In the genomic region with DNA sequence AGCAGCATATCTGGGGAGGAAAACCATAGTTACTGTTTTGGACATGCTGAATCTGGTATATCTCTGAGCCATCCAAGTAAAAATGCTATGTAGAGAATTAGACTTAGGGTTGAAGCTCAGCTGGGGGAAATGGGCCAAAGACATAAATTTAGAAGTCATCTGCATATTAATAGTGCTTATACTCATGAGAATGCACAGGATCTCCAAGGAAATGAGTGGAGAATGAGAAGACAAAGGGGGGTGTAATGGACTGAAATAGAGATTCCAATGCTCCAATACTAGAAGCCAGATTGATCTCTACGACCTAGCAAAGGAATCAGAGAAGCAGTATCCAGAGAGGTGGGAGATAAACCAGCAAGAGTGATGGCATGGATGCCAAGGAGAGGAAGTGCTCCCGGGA, we compare ENCODE assay signal across 8 cellular contexts. TPM values are rescaled to one million over a fixed set of nuclear protein-coding genes. Genes with fewer than 3 reads are reported as not detected.
"Had no signal": no experiment of that assay in that cellular context is flagged by ENCODE, and none has a peak within 500 bp of the region (broad histone marks: within the 10 kb centered on the region; RNA-seq: fewer than 3 reads in every experiment).

No MANE protein-coding gene starts in this region.

- H2AFZ ChIP-seq: GM23248 had no signal

- H3K4me3 ChIP-seq: GM23248, HAP-1 had no signal

- H3K36me3 ChIP-seq: HAP-1 had no signal

- H3K9me3 Mint-ChIP-seq: HFFc6 had no signal

- H3K9ac ChIP-seq: GM23248 had no signal

- ATAC-seq: HCT116 had no signal

- DNase-seq: GM23248, GOT3, H7, H9, HCEC 1CT, HFFc6 had no signal

- H3K9me3 ChIP-seq: HAP-1 had no signal

- H3K27ac Mint-ChIP-seq: H9, HFFc6 had no signal

- H3K4me3 Mint-ChIP-seq: H9, HFFc6 had no signal

- H3K27ac ChIP-seq: GM23248 had no signal

RNA-seq across cellular contexts. Expression of gene FAM124A, which starts 10.3 kb away (rescaled TPM):
- total RNA-seq: GM23248, HFFc6 had no signal
- polyA plus RNA-seq: GM23248 had no signal
